ENCODE assay signal across 8 cellular contexts in genomic region chr19:47239610-47240296, GRCh38.
DNase-seq lines count a peak whose midpoint lies in the region; ATAC-seq and TF ChIP-seq lines count a peak whose summit lies in the region.

No MANE protein-coding gene starts in this region.

- H3K4me1 Mint-ChIP-seq in nephron = peaks cover 12% of the 10 kb centered on the region

- DNase-seq in D341Med (ENCODE audit: low spot score) = peak; percentile 92
- DNase-seq in NCI-H1436 (lab: John Stamatoyannopoulos, UW) = peak; percentile 88
- peak; percentile 63 for DNase-seq in activated CD8-positive, alpha-beta memory T cell treated with anti-CD3 and anti-CD28 coated beads, Interleukin-2, amount 50 U/mL, for 4 hours
- peak; percentile 31 to 65 for DNase-seq in erythroblast (lab: John Stamatoyannopoulos, UW)

- H3K27ac Mint-ChIP-seq in nephron = no peak overlapping the region

- peak overlapping the region; percentile 53 to 67 (median 66) for H3K4me3 Mint-ChIP-seq in nephron

- no peaks in the 10 kb centered on the region for H3K9me3 Mint-ChIP-seq in nephron

- H3K36me3 Mint-ChIP-seq in nephron (ENCODE audit: low read depth) = no peaks in the 10 kb centered on the region

- TF ChIP-seq CTCF in nephron (IDR thresholded peaks at IDR 0.05; ENCODE audit: unreplicated experiment in 3 of 3) = no peak

- no peak for TF ChIP-seq POLR2A in erythroblast (IDR thresholded peaks at IDR 0.05; ENCODE audit: low read length)

- ATAC-seq in GM18519 (IDR thresholded peaks at IDR 0.05; ENCODE audit: low FRiP score, unreplicated experiment) (no peak), GM19395 (IDR thresholded peaks at IDR 0.05; ENCODE audit: unreplicated experiment) (no peak), GM19035 (IDR thresholded peaks at IDR 0.05; ENCODE audit: unreplicated experiment) (no peak)

- peaks cover 23% of the 10 kb centered on the region for H3K27me3 Mint-ChIP-seq in nephron (ENCODE audit: low read depth)
